5 cellular contexts compared by ENCODE assay signal in the genomic region with DNA sequence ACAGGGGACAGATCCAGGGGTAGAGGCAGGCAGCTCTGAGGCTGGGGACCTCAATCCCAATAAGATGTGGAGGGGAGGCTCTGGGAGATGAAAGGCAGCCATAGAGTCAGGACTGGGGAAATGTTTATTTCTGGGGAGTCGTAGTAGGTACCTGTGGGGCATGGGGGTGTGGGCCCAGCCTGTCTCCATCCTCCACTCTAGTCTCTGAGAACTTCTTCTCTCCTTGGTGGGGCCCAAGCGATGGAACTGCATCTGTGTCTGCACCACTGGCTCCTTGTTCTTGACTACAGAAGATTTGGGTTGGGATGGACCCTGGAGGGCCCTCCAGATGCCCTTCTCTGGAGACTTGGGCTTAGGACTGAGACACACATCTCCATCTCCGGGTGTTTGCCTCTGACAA.
"Had no signal": no experiment of that assay in that cellular context is flagged by ENCODE, and none has a peak within 500 bp of the region (broad histone marks: within the 10 kb centered on the region; RNA-seq: fewer than 3 reads in every experiment).

No MANE protein-coding gene starts in this region.

- ATAC-seq: GM23338, K562 had no signal

- H3K4me1 Mint-ChIP-seq: GM23338, H9 had no signal

- H3K27ac Mint-ChIP-seq: GM23338, H9 had no signal

- DNase-seq: H9, HCEC 1CT, IMR-90 had no signal

- H3K4me3 Mint-ChIP-seq: GM23338, H9 had no signal
